20 cellular contexts compared by ENCODE assay signal in genomic region chr3:66370179-66370578, GRCh38.
"Had no signal": no experiment of that assay in that cellular context is flagged by ENCODE, and none has a peak within 500 bp of the region (broad histone marks: within the 10 kb centered on the region; RNA-seq: fewer than 3 reads in every experiment).

No MANE protein-coding gene starts in this region.

- ATAC-seq: activated CD4-positive, CD25-positive, alpha-beta regulatory T cell treated with anti-CD3 and anti-CD28 coated beads, Interleukin-2, amount 50 U/mL, for 24 hours; activated T-cell treated with anti-CD3 and anti-CD28 coated beads, Interleukin-2, amount 50 U/mL, for 72 hours; esophagus mucosa; left colon; sciatic nerve; stimulated activated effector memory CD8-positive, alpha-beta T cell treated with anti-CD3 and anti-CD28 coated beads, Interleukin-12 subunit alpha, Interleukin-12 subunit beta, amount 100 ng/mL, for 72 hours had no signal

- H3K4me3 Mint-ChIP-seq: activated T-cell treated with anti-CD3 and anti-CD28 coated beads, Interleukin-2, amount 50 U/mL, for 72 hours; stimulated activated effector memory CD8-positive, alpha-beta T cell treated with anti-CD3 and anti-CD28 coated beads, Interleukin-12 subunit alpha, Interleukin-12 subunit beta, amount 100 ng/mL, for 72 hours had no signal

- H3K79me2 ChIP-seq: hepatocyte had no signal

- H3K9me3 Mint-ChIP-seq: activated T-cell treated with anti-CD3 and anti-CD28 coated beads, Interleukin-2, amount 50 U/mL, for 72 hours; neural crest cell; stimulated activated effector memory CD8-positive, alpha-beta T cell treated with anti-CD3 and anti-CD28 coated beads, Interleukin-12 subunit alpha, Interleukin-12 subunit beta, amount 100 ng/mL, for 72 hours had no signal

- H3K27me3 ChIP-seq: hepatocyte, upper lobe of left lung had no signal

- H3K4me1 ChIP-seq: upper lobe of left lung had no signal

- FAIRE-seq: islet of Langerhans had no signal

- DNase-seq: activated CD4-positive, alpha-beta T cell treated with anti-CD3 and anti-CD28 coated beads, Interleukin-2, amount 50 U/mL, for 1 hour; activated CD8-positive, alpha-beta memory T cell treated with anti-CD3 and anti-CD28 coated beads, Interleukin-2, amount 50 U/mL, for 4 hours; activated effector memory CD4-positive, alpha-beta T cell treated with anti-CD3 and anti-CD28 coated beads, Interleukin-2, amount 50 U/mL, for 16 hours; activated naive CD4-positive, alpha-beta T cell treated with anti-CD3 and anti-CD28 coated beads, Interleukin-2, amount 50 U/mL, for 16 hours; activated T-cell treated with anti-CD3 and anti-CD28 coated beads, Interleukin-2, amount 50 U/mL, for 72 hours; aorta; cerebellar nuclear complex; cortex of kidney; left colon; midbrain; stimulated activated CD4-positive, alpha-beta T cell treated with anti-CD3 and anti-CD28 coated beads, Interleukin-4, amount 100 ng/mL, for 24 hours; upper lobe of left lung had no signal

- H3K27ac ChIP-seq: hepatocyte, thoracic aorta, upper lobe of left lung had no signal

- H3K4me2 ChIP-seq: hepatocyte had no signal

- H3K27ac Mint-ChIP-seq: activated T-cell treated with anti-CD3 and anti-CD28 coated beads, Interleukin-2, amount 50 U/mL, for 72 hours; stimulated activated effector memory CD8-positive, alpha-beta T cell treated with anti-CD3 and anti-CD28 coated beads, Interleukin-12 subunit alpha, Interleukin-12 subunit beta, amount 100 ng/mL, for 72 hours had no signal

- H3K9me3 ChIP-seq: thoracic aorta, upper lobe of left lung had no signal

- H3K4me3 ChIP-seq: hepatocyte, thoracic aorta, upper lobe of left lung had no signal
